ENCODE assay signal across 3 cellular contexts in genomic region chr20:49701313-49701731, GRCh38.
TF ChIP-seq lines count a peak whose summit lies in the region.

No MANE protein-coding gene starts in this region.

TF ChIP-seq in HCT116, 20 proteins besides CTCF, POLR2A, EP300 and RAD21 (continued from another document):
- TF ChIP-seq FOSL1 (IDR thresholded peaks at IDR 0.05; ENCODE audit: low read depth) (peak; percentile 18; the same call in 1 of the 2 replicates), POLR2AphosphoS5 (IDR thresholded peaks at IDR 0.05; ENCODE audit: low read depth, low read length) (peak; percentile 14; the same call in 1 of the 2 replicates), CEBPB (IDR thresholded peaks at IDR 0.05; ENCODE audit: low read depth) (no peak), SIN3A (IDR thresholded peaks at IDR 0.05; ENCODE audit: low read depth) (no peak), EZH2 (IDR thresholded peaks at IDR 0.05) (no peak), EGR1 (IDR thresholded peaks at IDR 0.05; ENCODE audit: low read depth) (no peak), CBX3 (IDR thresholded peaks at IDR 0.05; ENCODE audit: low read depth) (no peak), TCF7L2 (IDR thresholded peaks at IDR 0.05; ENCODE audit: borderline replicate concordance, extremely low read depth, insufficient read depth, insufficient read length) (no peak)
- TF ChIP-seq, protein P1, sequence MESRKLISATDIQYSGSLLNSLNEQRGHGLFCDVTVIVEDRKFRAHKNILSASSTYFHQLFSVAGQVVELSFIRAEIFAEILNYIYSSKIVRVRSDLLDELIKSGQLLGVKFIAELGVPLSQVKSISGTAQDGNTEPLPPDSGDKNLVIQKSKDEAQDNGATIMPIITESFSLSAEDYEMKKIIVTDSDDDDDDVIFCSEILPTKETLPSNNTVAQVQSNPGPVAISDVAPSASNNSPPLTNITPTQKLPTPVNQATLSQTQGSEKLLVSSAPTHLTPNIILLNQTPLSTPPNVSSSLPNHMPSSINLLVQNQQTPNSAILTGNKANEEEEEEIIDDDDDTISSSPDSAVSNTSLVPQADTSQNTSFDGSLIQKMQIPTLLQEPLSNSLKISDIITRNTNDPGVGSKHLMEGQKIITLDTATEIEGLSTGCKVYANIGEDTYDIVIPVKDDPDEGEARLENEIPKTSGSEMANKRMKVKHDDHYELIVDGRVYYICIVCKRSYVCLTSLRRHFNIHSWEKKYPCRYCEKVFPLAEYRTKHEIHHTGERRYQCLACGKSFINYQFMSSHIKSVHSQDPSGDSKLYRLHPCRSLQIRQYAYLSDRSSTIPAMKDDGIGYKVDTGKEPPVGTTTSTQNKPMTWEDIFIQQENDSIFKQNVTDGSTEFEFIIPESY (IDR thresholded peaks at IDR 0.05; ENCODE audit: extremely low read depth, insufficient replicate concordance, low read length): no peak
- TF ChIP-seq, protein P2, sequence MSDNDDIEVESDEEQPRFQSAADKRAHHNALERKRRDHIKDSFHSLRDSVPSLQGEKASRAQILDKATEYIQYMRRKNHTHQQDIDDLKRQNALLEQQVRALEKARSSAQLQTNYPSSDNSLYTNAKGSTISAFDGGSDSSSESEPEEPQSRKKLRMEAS (IDR thresholded peaks at IDR 0.05): no peak

TF ChIP-seq in WTC11, 78 proteins besides CTCF, POLR2A, EP300 and RAD21 (continues in another document):
- TF ChIP-seq, protein P3, sequence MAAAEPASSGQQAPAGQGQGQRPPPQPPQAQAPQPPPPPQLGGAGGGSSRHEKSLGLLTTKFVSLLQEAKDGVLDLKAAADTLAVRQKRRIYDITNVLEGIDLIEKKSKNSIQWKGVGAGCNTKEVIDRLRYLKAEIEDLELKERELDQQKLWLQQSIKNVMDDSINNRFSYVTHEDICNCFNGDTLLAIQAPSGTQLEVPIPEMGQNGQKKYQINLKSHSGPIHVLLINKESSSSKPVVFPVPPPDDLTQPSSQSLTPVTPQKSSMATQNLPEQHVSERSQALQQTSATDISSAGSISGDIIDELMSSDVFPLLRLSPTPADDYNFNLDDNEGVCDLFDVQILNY (CRISPR knock-in tag; IDR thresholded peaks at IDR 0.05): no peak
- TF ChIP-seq KAT7 (CRISPR knock-in tag; IDR thresholded peaks at IDR 0.05; ENCODE audit: borderline replicate concordance) (no peak), JAZF1 (CRISPR knock-in tag; IDR thresholded peaks at IDR 0.05) (no peak), ZNF416 (CRISPR knock-in tag; IDR thresholded peaks at IDR 0.05) (no peak), ATF6 (CRISPR knock-in tag; IDR thresholded peaks at IDR 0.05) (no peak), ZNF121 (CRISPR knock-in tag; IDR thresholded peaks at IDR 0.05) (no peak), HMGA2 (CRISPR knock-in tag; IDR thresholded peaks at IDR 0.05) (no peak), ERG (CRISPR knock-in tag; IDR thresholded peaks at IDR 0.05) (no peak)
- TF ChIP-seq, protein P4, sequence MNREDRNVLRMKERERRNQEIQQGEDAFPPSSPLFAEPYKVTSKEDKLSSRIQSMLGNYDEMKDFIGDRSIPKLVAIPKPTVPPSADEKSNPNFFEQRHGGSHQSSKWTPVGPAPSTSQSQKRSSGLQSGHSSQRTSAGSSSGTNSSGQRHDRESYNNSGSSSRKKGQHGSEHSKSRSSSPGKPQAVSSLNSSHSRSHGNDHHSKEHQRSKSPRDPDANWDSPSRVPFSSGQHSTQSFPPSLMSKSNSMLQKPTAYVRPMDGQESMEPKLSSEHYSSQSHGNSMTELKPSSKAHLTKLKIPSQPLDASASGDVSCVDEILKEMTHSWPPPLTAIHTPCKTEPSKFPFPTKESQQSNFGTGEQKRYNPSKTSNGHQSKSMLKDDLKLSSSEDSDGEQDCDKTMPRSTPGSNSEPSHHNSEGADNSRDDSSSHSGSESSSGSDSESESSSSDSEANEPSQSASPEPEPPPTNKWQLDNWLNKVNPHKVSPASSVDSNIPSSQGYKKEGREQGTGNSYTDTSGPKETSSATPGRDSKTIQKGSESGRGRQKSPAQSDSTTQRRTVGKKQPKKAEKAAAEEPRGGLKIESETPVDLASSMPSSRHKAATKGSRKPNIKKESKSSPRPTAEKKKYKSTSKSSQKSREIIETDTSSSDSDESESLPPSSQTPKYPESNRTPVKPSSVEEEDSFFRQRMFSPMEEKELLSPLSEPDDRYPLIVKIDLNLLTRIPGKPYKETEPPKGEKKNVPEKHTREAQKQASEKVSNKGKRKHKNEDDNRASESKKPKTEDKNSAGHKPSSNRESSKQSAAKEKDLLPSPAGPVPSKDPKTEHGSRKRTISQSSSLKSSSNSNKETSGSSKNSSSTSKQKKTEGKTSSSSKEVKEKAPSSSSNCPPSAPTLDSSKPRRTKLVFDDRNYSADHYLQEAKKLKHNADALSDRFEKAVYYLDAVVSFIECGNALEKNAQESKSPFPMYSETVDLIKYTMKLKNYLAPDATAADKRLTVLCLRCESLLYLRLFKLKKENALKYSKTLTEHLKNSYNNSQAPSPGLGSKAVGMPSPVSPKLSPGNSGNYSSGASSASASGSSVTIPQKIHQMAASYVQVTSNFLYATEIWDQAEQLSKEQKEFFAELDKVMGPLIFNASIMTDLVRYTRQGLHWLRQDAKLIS (CRISPR knock-in tag; IDR thresholded peaks at IDR 0.05; ENCODE audit: borderline replicate concordance): no peak

TF ChIP-seq in HepG2, 621 proteins besides CTCF, POLR2A, EP300 and RAD21 (continued from another document):
- no peak for TF ChIP-seq IKZF4 (CRISPR knock-in tag; IDR thresholded peaks at IDR 0.05; ENCODE audit: borderline replicate concordance, low read depth, not compliant biosample characterization)
